ENCODE assay signal across 8 cellular contexts in the genomic region with DNA sequence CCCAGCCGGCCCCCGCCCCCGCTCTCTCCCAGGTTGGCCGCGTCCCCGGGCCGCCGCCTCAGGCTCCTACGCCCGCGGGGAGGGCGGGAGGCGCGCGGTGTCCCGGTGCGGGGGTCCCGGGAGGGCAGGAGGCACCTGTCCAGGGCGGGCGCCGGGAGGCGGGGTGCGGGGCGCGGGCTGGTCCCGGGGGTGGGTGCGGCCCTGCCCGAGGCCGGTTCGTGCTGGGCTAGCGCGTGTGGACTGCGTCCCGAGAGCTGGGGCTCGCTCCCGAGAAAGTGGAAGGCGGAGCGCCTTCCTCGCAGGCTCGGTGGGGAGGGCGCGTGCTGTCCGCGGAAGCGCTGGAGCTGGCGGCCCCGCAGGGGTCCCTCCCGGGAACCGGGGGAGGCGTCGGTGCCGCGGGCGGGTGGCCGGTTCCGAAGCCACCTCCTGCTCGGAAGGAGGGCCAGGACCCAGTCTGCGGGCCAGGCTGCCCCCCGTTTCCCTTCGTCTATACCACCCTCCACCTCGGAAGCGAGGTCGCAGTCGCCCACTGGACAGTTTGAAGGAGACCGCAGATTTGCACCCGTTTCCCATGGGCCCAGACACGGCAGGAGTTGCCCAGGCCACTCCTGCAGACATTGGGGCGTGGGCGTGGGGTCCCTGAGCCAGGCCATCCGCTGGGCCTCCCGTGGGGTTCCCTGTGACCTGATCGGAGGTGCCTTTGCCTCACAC. TPM values are rescaled to one million over a fixed set of nuclear protein-coding genes. Genes with fewer than 3 reads are reported as not detected.
DNase-seq lines count a peak whose midpoint lies in the region; ATAC-seq and TF ChIP-seq lines count a peak whose summit lies in the region.

No MANE protein-coding gene starts in this region.

- H3K4me3 Mint-ChIP-seq in endodermal cell: peak overlapping the region; percentile 71

- TF ChIP-seq CTCF in Panc1 (IDR thresholded peaks at IDR 0.05) (no peak), endodermal cell (conservative IDR thresholded peaks at IDR 0.05) (no peak)

- H3K9ac ChIP-seq in GM23248 (peak overlapping the region; percentile 82), endodermal cell (ENCODE audit: extremely low read depth, low read length, poor library complexity, severe bottlenecking) (peak overlapping the region; percentile 36)

- CTCF ChIA-PET in Panc1 (lab: Charles Lee): no interaction called here

- peak overlapping the region; percentile 73 for H3K4me2 ChIP-seq in GM23248 (ENCODE audit: unreplicated experiment)

- POLR2A ChIA-PET in Panc1 (lab: Charles Lee): no interaction called here

- H3K9me3 ChIP-seq in GM23248 (ENCODE audit: low read depth) (no peaks in the 10 kb centered on the region), Panc1 (ENCODE audit: control insufficient read depth, insufficient read depth, low read depth, low read length) (no peaks in the 10 kb centered on the region), endodermal cell (ENCODE audit: control insufficient read depth, low read length) (no peaks in the 10 kb centered on the region)

- peaks cover 8% of the 10 kb centered on the region for H3K36me3 Mint-ChIP-seq in endodermal cell (ENCODE audit: low read depth)

- ATAC-seq in Panc1: 0 out of 2 replicates have a peak, but pooled peaks have one; percentile 0

- H3K27me3 ChIP-seq in GM23248 (replicated peaks; ENCODE audit: insufficient read depth): no peaks in the 10 kb centered on the region
- no peaks in the 10 kb centered on the region for H3K27me3 ChIP-seq in Panc1 (ENCODE audit: control insufficient read depth, insufficient read depth, low read length)
- no peaks in the 10 kb centered on the region for H3K27me3 ChIP-seq in endodermal cell (ENCODE audit: control insufficient read depth, insufficient read depth, low read length, poor library complexity, severe bottlenecking)

- H3K27me3 Mint-ChIP-seq in endodermal cell (ENCODE audit: insufficient read depth): no peaks in the 10 kb centered on the region

- H4K20me1 ChIP-seq in GM23248 (ENCODE audit: insufficient read depth): no peaks in the 10 kb centered on the region

- WGBS in GM23248 (ENCODE audit: low coverage in 1 of 2, low lambda C conversion rate in 2 of 2, missing lambda C conversion rate in 2 of 2), 2 experiments: 1 to 2% methylated on average over 37 to 56 of the region's 72 CpGs
- 4 to 6% methylated on average over 27 to 72 of the region's 72 CpGs for WGBS in endodermal cell (ENCODE audit: insufficient coverage in 1 of 2, insufficient read length in 1 of 2), 2 experiments

- H2AFZ ChIP-seq in GM23248: peak overlapping the region; percentile 61

- no peaks in the 10 kb centered on the region for H3K9me2 ChIP-seq in GM23248 (ENCODE audit: insufficient read depth)

- in situ Hi-C loops in GM23248 (cut with MboI) (no loop called here), Panc1 (cut with HindIII; ENCODE audit: low pct_unique_long_range_greater_than_20kb, low sequenced_read_pairs) (no loop called here)

- BruUV-seq in Panc1 (replicated peaks; lab: Mats Ljungman, UMichigan): no TSS peak

- H3K27ac Mint-ChIP-seq in endodermal cell: peak overlapping the region; percentile 49

- intact Hi-C loops in Panc1 (cut with micrococcal nuclease; ENCODE audit: unreplicated experiment): no loop called here

- H3K79me2 ChIP-seq in GM23248 (ENCODE audit: insufficient read depth): peaks cover 52% of the 10 kb centered on the region

- peak overlapping the region; percentile 84 for H3K4me3 ChIP-seq in GM23248
- H3K4me3 ChIP-seq in Panc1 (ENCODE audit: low read depth in 2 of 2, low read length in 2 of 2): peak overlapping the region; percentile 60 to 63
- peak overlapping the region; percentile 83 for H3K4me3 ChIP-seq in endodermal cell (ENCODE audit: low read length)

- peaks cover 26% of the 10 kb centered on the region for H3K4me1 Mint-ChIP-seq in endodermal cell

- peaks cover 14% of the 10 kb centered on the region; the same call in 1 of the 2 replicates for H3F3A ChIP-seq in GM23248 (ENCODE audit: insufficient read depth)

- peak overlapping the region; percentile 46 for H3K27ac ChIP-seq in GM23248
- H3K27ac ChIP-seq in Panc1 (ENCODE audit: low read length): peak overlapping the region; percentile 68
- H3K27ac ChIP-seq in endodermal cell (ENCODE audit: low read depth, low read length): no peak overlapping the region

- H3K9me3 Mint-ChIP-seq in endodermal cell: no peaks in the 10 kb centered on the region

- H3K4me1 ChIP-seq in GM23248 (ENCODE audit: insufficient read depth) (peaks cover 22% of the 10 kb centered on the region), Panc1 (ENCODE audit: control insufficient read depth, insufficient read depth, low read length) (peaks cover 12% of the 10 kb centered on the region), endodermal cell (ENCODE audit: control insufficient read depth, insufficient read depth, low read length) (peaks cover 11% of the 10 kb centered on the region)

- H3K36me3 ChIP-seq in GM23248 (ENCODE audit: low read depth) (no peaks in the 10 kb centered on the region), Panc1 (ENCODE audit: control insufficient read depth, insufficient read depth, low read length) (no peaks in the 10 kb centered on the region; the same call in 1 of the 2 replicates), endodermal cell (ENCODE audit: control insufficient read depth, insufficient read depth, low read length) (peaks cover 9% of the 10 kb centered on the region)

- DNase-seq in EL (peak; percentile 34), GM23248 (peak; percentile 75), Panc1 (ENCODE audit: low read depth, low spot score) (no peak), endodermal cell (no peak), myocyte (ENCODE audit: low read depth) (peak; percentile 24), SIG-M5 (lab: John Stamatoyannopoulos, UW) (no peak), HPDE6-E6E7 (ENCODE audit: extremely low spot score) (no peak), NCI-H1105 treated with DMSO at 0.1 percent for 48 hours (lab: John Stamatoyannopoulos, UW) (no peak)

RNA-seq across cellular contexts. Expression of gene ZFYVE21, which starts 0.6 kb away (rescaled TPM):
- 60.3 and 77.4 TPM in 2 replicates for total RNA-seq in GM23248 (2014; rRNA removed; shearing (Covaris generic))
- polyA plus RNA-seq in GM23248 (2016; fragmentation: Nextera tagmentation; extraction: Ambion mirVana): 112 and 120 TPM in 2 replicates
- total RNA-seq in Panc1 (2021; ENCODE audit: unreplicated experiment) (41.8 TPM), endodermal cell (10 to 100 TPM; 42.5 to 55.6 TPM), myocyte (48.2 and 50.1 TPM in 2 replicates)
- 41.5 TPM for polyA plus RNA-seq in Panc1 (2012; ENCODE audit: insufficient read length)
- 42.1 TPM for polyA plus RNA-seq in endodermal cell (2013, experiment 1 of 2)
- 40.3 TPM for polyA plus RNA-seq in endodermal cell (2013, experiment 2 of 2)
- 72.0 TPM for polyA plus RNA-seq in myocyte (2012)

RNA-seq across cellular contexts. Expression of gene XRCC3, which starts 1.0 kb away (rescaled TPM):
- total RNA-seq in GM23248 (2014; rRNA removed; shearing (Covaris generic)): 19.1 and 20.3 TPM in 2 replicates
- polyA plus RNA-seq in GM23248 (2016; fragmentation: Nextera tagmentation; extraction: Ambion mirVana): 4.0 and 4.9 TPM in 2 replicates
- total RNA-seq in Panc1 (2021; ENCODE audit: unreplicated experiment): 36.8 TPM
- 17.2 TPM for polyA plus RNA-seq in Panc1 (2012; ENCODE audit: insufficient read length)
- total RNA-seq in endodermal cell: 10 to 100 TPM; 39.2 to 42.6 TPM
- polyA plus RNA-seq in endodermal cell (2013, experiment 1 of 2): 22.5 TPM
- polyA plus RNA-seq in endodermal cell (2013, experiment 2 of 2): 24.3 TPM
- total RNA-seq in myocyte: 5.5 and 7.0 TPM in 2 replicates
- 7.6 TPM for polyA plus RNA-seq in myocyte (2012)

Comparison
In these comparisons a context has a peak if more than half of its experiments do, and no peak if none do; other contexts are left out.
1. DNase-seq: peak in EL (single experiment), GM23248 (single experiment) and myocyte (single experiment); none in Panc1 (single experiment), endodermal cell (single experiment), SIG-M5 (single experiment), HPDE6-E6E7 (single experiment) and NCI-H1105 treated with DMSO at 0.1 percent for 48 hours (single experiment).
2. Peak in every context shown above with its lines, with median percentiles within 50 percentile points of each other: H3K4me3 ChIP-seq.